In genomic region chr7:112195717-112196116, GRCh38 we compare ENCODE assay signal across 9 cellular contexts.
"Had no signal": no experiment of that assay in that cellular context is flagged by ENCODE, and none has a peak within 500 bp of the region (broad histone marks: within the 10 kb centered on the region; RNA-seq: fewer than 3 reads in every experiment).

No MANE protein-coding gene starts in this region.

- H3K9ac ChIP-seq: GM23248 had no signal

- H3K4me3 Mint-ChIP-seq: HFFc6 had no signal

- DNase-seq: GM23248, GOT3, H7, HFFc6, IMR-90 had no signal

- H3K27ac Mint-ChIP-seq: HFFc6 had no signal

- H3K4me3 ChIP-seq: GM23248, HAP-1, K562 had no signal

- H3K36me3 ChIP-seq: HAP-1 had no signal

- FAIRE-seq: K562 had no signal

- H3K4me1 ChIP-seq: HAP-1 had no signal

- H3K9me3 Mint-ChIP-seq: HFFc6 had no signal

- H2AFZ ChIP-seq: GM23248 had no signal

- H3K9me3 ChIP-seq: HAP-1 had no signal

- H3K27ac ChIP-seq: GM23248, HL-60 had no signal

- ATAC-seq: HCT116, K562 had no signal
